ENCODE assay signal across 28 cellular contexts in genomic region chr16:89055313-89055712, GRCh38.
"Had no signal": no experiment of that assay in that cellular context is flagged by ENCODE, and none has a peak within 500 bp of the region (broad histone marks: within the 10 kb centered on the region; RNA-seq: fewer than 3 reads in every experiment).

No MANE protein-coding gene starts in this region.

- H3K27ac Mint-ChIP-seq: stimulated activated effector memory CD8-positive, alpha-beta T cell treated with anti-CD3 and anti-CD28 coated beads, Interleukin-12 subunit alpha, Interleukin-12 subunit beta, amount 100 ng/mL, for 72 hours; stimulated activated memory B cell treated with anti-CD40 and anti-IgM and Interleukin-4, amounts not matched to agents 10 μg/mL and 1 μg/mL and 100 μg/mL, for 72 hours; stimulated activated naive B cell treated with anti-CD40 and anti-IgM and Interleukin-4, amounts not matched to agents 10 μg/mL and 1 μg/mL and 100 μg/mL, for 72 hours; stimulated activated naive CD8-positive, alpha-beta T cell treated with anti-CD3 and anti-CD28 coated beads, Interleukin-15, Interleukin-2, amounts not matched to agents 100 ng/mL and 50 ng/mL, for 24 hours; type B pancreatic cell had no signal

- H3K4me1 ChIP-seq: testis, thyroid gland, tibial artery, tibial nerve, upper lobe of left lung, upper lobe of right lung, uterus had no signal

- H3K9me3 ChIP-seq: stomach, suprapubic skin, testis, thoracic aorta, thyroid gland, tibial artery, tibial nerve, transverse colon, upper lobe of left lung, upper lobe of right lung, uterus, vagina had no signal

- H3K27me3 ChIP-seq: testis, thyroid gland, upper lobe of left lung, uterus, vagina had no signal

- ATAC-seq: stimulated activated effector memory CD8-positive, alpha-beta T cell treated with anti-CD3 and anti-CD28 coated beads, Interleukin-12 subunit alpha, Interleukin-12 subunit beta, amount 100 ng/mL, for 72 hours; stimulated activated memory B cell treated with anti-CD40 and anti-IgM and Interleukin-4, amounts not matched to agents 10 μg/mL and 1 μg/mL and 100 μg/mL, for 72 hours; stimulated activated naive B cell treated with anti-CD40 and anti-IgM and Interleukin-4, amounts not matched to agents 10 μg/mL and 1 μg/mL and 100 μg/mL, for 72 hours; stimulated activated naive CD8-positive, alpha-beta T cell treated with anti-CD3 and anti-CD28 coated beads, Interleukin-15, amount 100 ng/mL, for 72 hours; stimulated activated naive CD8-positive, alpha-beta T cell treated with anti-CD3 and anti-CD28 coated beads, Interleukin-15, Interleukin-2, amounts not matched to agents 100 U/mL and 50 U/mL, for 24 hours; upper lobe of right lung had no signal

- H3K36me3 Mint-ChIP-seq: stimulated activated effector memory CD8-positive, alpha-beta T cell treated with anti-CD3 and anti-CD28 coated beads, Interleukin-12 subunit alpha, Interleukin-12 subunit beta, amount 100 ng/mL, for 72 hours; stimulated activated memory B cell treated with anti-CD40 and anti-IgM and Interleukin-4, amounts not matched to agents 10 μg/mL and 1 μg/mL and 100 μg/mL, for 72 hours; stimulated activated naive B cell treated with anti-CD40 and anti-IgM and Interleukin-4, amounts not matched to agents 10 μg/mL and 1 μg/mL and 100 μg/mL, for 72 hours; type B pancreatic cell had no signal

- H3K4me3 ChIP-seq: stomach, suprapubic skin, testis, thoracic aorta, thyroid gland, tibial artery, tibial nerve, transverse colon, upper lobe of left lung, upper lobe of right lung, uterus, vagina had no signal

- DNase-seq: stimulated activated CD4-positive, alpha-beta T cell treated with anti-CD3 and anti-CD28 coated beads, Interleukin-2, amount 100 ng/mL, for 48 hours; stimulated activated CD4-positive, alpha-beta T cell treated with anti-CD3 and anti-CD28 coated beads, Interleukin-4, amount 100 ng/mL, for 1 hour; stimulated activated CD4-positive, alpha-beta T cell treated with anti-CD3 and anti-CD28 coated beads, Interleukin-4, amount 100 ng/mL, for 24 hours; stimulated activated CD4-positive, alpha-beta T cell treated with anti-CD3 and anti-CD28 coated beads, Interleukin-4, amount 100 ng/mL, for 4 hours; stimulated activated CD8-positive, alpha-beta memory T cell treated with anti-CD3 and anti-CD28 coated beads, Interleukin-4, amount 100 ng/mL, for 48 hours; stimulated activated naive B cell treated with anti-CD40 and anti-IgM and Interleukin-4, amounts not matched to agents 10 μg/mL and 1 μg/mL and 100 μg/mL, for 72 hours; stimulated activated naive CD4-positive, alpha-beta T cell; stimulated activated naive CD4-positive, alpha-beta T cell treated with Interleukin-2 at 50 U/mL for 16 hours; stimulated activated naive CD8-positive, alpha-beta T cell treated with anti-CD3 and anti-CD28 coated beads, Interleukin-15, amount 100 ng/mL, for 72 hours; stimulated activated naive CD8-positive, alpha-beta T cell treated with anti-CD3 and anti-CD28 coated beads, Interleukin-15, Interleukin-2, amounts not matched to agents 100 U/mL and 50 U/mL, for 24 hours; stomach; substantia nigra; testis; thyroid gland; tibial artery; transverse colon; trophoblast cell; upper lobe of right lung; uterus had no signal

- H3K9me3 Mint-ChIP-seq: stimulated activated effector memory CD8-positive, alpha-beta T cell treated with anti-CD3 and anti-CD28 coated beads, Interleukin-12 subunit alpha, Interleukin-12 subunit beta, amount 100 ng/mL, for 72 hours; stimulated activated memory B cell treated with anti-CD40 and anti-IgM and Interleukin-4, amounts not matched to agents 10 μg/mL and 1 μg/mL and 100 μg/mL, for 72 hours; stimulated activated naive CD8-positive, alpha-beta T cell treated with anti-CD3 and anti-CD28 coated beads, Interleukin-15, amount 100 ng/mL, for 72 hours; stimulated activated naive CD8-positive, alpha-beta T cell treated with anti-CD3 and anti-CD28 coated beads, Interleukin-15, Interleukin-2, amounts not matched to agents 100 ng/mL and 50 ng/mL, for 24 hours; type B pancreatic cell had no signal

- H3K4me3 Mint-ChIP-seq: stimulated activated effector memory CD8-positive, alpha-beta T cell treated with anti-CD3 and anti-CD28 coated beads, Interleukin-12 subunit alpha, Interleukin-12 subunit beta, amount 100 ng/mL, for 72 hours; stimulated activated memory B cell treated with anti-CD40 and anti-IgM and Interleukin-4, amounts not matched to agents 10 μg/mL and 1 μg/mL and 100 μg/mL, for 72 hours; stimulated activated naive B cell treated with anti-CD40 and anti-IgM and Interleukin-4, amounts not matched to agents 10 μg/mL and 1 μg/mL and 100 μg/mL, for 72 hours; stimulated activated naive CD8-positive, alpha-beta T cell treated with anti-CD3 and anti-CD28 coated beads, Interleukin-15, amount 100 ng/mL, for 72 hours; stimulated activated naive CD8-positive, alpha-beta T cell treated with anti-CD3 and anti-CD28 coated beads, Interleukin-15, Interleukin-2, amounts not matched to agents 100 ng/mL and 50 ng/mL, for 24 hours; type B pancreatic cell had no signal

- H3K27ac ChIP-seq: stomach, suprapubic skin, testis, thoracic aorta, thyroid gland, tibial artery, tibial nerve, transverse colon, upper lobe of left lung, upper lobe of right lung, uterus, vagina had no signal

- H3K27me3 Mint-ChIP-seq: stimulated activated naive CD8-positive, alpha-beta T cell treated with anti-CD3 and anti-CD28 coated beads, Interleukin-15, Interleukin-2, amounts not matched to agents 100 ng/mL and 50 ng/mL, for 24 hours had no signal

- H3K36me3 ChIP-seq: stomach, suprapubic skin, thoracic aorta, thyroid gland, tibial artery, tibial nerve, transverse colon, upper lobe of left lung, upper lobe of right lung, uterus, vagina had no signal
